ENCODE assay signal across 31 cellular contexts in the genomic region with DNA sequence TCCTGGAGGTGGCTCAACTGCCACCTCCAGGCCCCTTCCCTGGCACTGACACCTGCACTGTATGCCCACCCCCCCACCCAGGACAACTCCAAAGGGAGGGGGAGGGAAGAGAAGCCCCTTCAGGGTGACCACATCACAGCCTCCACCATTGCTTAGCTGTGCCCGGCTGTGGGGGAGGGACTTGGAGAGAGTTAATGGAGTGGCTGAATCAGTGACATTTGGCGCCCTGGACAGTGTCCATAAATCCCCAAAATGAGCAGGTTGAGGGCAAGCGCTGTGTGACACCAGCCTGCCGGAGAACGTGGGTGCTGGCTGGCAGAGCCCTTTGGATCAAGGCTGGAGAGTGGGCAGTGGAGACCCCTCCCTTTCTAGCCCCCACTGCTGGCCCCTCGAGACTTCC. TPM values are rescaled to one million over a fixed set of nuclear protein-coding genes. Genes with fewer than 3 reads are reported as not detected.
DNase-seq lines count a peak whose midpoint lies in the region; ATAC-seq and TF ChIP-seq lines count a peak whose summit lies in the region.
"Had no signal": no experiment of that assay in that cellular context is flagged by ENCODE, and none has a peak within 500 bp of the region (broad histone marks: within the 10 kb centered on the region; RNA-seq: fewer than 3 reads in every experiment).

No MANE protein-coding gene starts in this region.

- H3K9me2 ChIP-seq in HCT116 (ENCODE audit: insufficient read depth): no peaks in the 10 kb centered on the region

- in situ Hi-C loops in gastrocnemius medialis (cut with MboI; ENCODE audit: low sequenced_read_pairs in 4 of 4): no loop called here

- H2BK120ac ChIP-seq in neuronal stem cell (ENCODE audit: low read depth, low read length): peak overlapping the region; percentile 87

- H2AFZ ChIP-seq in HCT116 (ENCODE audit: low read depth, low read length, poor library complexity, severe bottlenecking): no peak overlapping the region
- no peak overlapping the region for H2AFZ ChIP-seq in neuronal stem cell (ENCODE audit: low read length)

- H3K9me3 ChIP-seq in HCT116 (ENCODE audit: control insufficient read depth in 1 of 2, insufficient read depth in 1 of 2, low read depth in 1 of 2, low read length in 2 of 2) (no peaks in the 10 kb centered on the region), WERI-Rb-1 (ENCODE audit: severe bottlenecking) (no peaks in the 10 kb centered on the region), esophagus squamous epithelium (no peaks in the 10 kb centered on the region), neuronal stem cell (replicated peaks in 1 of 2; ENCODE audit: control insufficient read depth in 2 of 2, insufficient read depth in 1 of 2, low read depth in 1 of 2, low read length in 2 of 2) (peaks cover 0 to 3% of the 10 kb centered on the region in 2 donors), gastrocnemius medialis (no peaks in the 10 kb centered on the region)
- H3K9me3 ChIP-seq: body of pancreas, heart left ventricle, thoracic aorta, vagina had no signal

- CTCF ChIA-PET in HCT116 (lab: Charles Lee): interaction anchor here (0.7 to 2.8 kb wide), 5 partner anchors 11 to 49 kb away, joined by 3 to 20 read pairs (median 5); a partner anchor contains a TSS

- no peak for ATAC-seq in HCT116
- ATAC-seq in gastrocnemius medialis: no peak
- ATAC-seq in GM21576 (IDR thresholded peaks at IDR 0.05; ENCODE audit: unreplicated experiment): no peak
- ATAC-seq: activated CD4-positive, alpha-beta T cell treated with anti-CD3 and anti-CD28 coated beads for 36 hours; heart left ventricle; left colon had no signal

- H3K79me2 ChIP-seq in HCT116 (ENCODE audit: insufficient read depth, low read length): no peaks in the 10 kb centered on the region

- H3K4ac ChIP-seq in neuronal stem cell (ENCODE audit: low read length): no peak overlapping the region

- POLR2A ChIA-PET in HCT116 (lab: Charles Lee): interaction anchor here (0.9 kb wide), 1 partner anchor 49 kb away, joined by 4 read pairs; a partner anchor contains a TSS

- peak overlapping the region; percentile 97 for H3K4me2 ChIP-seq in HCT116 (ENCODE audit: low read length)
- H3K4me2 ChIP-seq in neuronal stem cell (ENCODE audit: insufficient read depth, low read length, poor library complexity, severe bottlenecking): peak overlapping the region; percentile 73

- no peak for TF ChIP-seq RAD21 in HCT116 (IDR thresholded peaks at IDR 0.05; ENCODE audit: low read depth)

- H3K14ac ChIP-seq in neuronal stem cell (ENCODE audit: low read length): no peak overlapping the region

- H3K79me1 ChIP-seq in neuronal stem cell (ENCODE audit: low read depth, low read length): peaks cover 6% of the 10 kb centered on the region

- BruUV-seq in HCT116 (replicated peaks; lab: Mats Ljungman, UMichigan): TSS peak; percentile 68

- peak overlapping the region; percentile 96 for H2AK5ac ChIP-seq in neuronal stem cell (ENCODE audit: low read depth, low read length)

- H2BK15ac ChIP-seq in neuronal stem cell (ENCODE audit: low read length): peak overlapping the region; percentile 85

- H3K4me3 ChIP-seq in HCT116 (replicated peaks in 1 of 2; ENCODE audit: low read depth in 1 of 2, low read length in 2 of 2) (peak overlapping the region; percentile 58 to 65), WERI-Rb-1 (ENCODE audit: low read depth, low read length) (peak overlapping the region; percentile 60; the same call in 1 of the 2 replicates), esophagus squamous epithelium (peak overlapping the region in 3 of 4 donors; percentile 44 to 68 (median 54)), neuronal stem cell (ENCODE audit: low read length in 2 of 2) (no peak overlapping the region), gastrocnemius medialis (no peak overlapping the region)
- H3K4me3 ChIP-seq: body of pancreas had no signal

- TF ChIP-seq POLR2A in HCT116 (IDR thresholded peaks at IDR 0.05; ENCODE audit: borderline replicate concordance, extremely low read depth, insufficient read depth, insufficient read length) (no peak), esophagus squamous epithelium (IDR thresholded peaks at IDR 0.05) (no peak), gastrocnemius medialis (IDR thresholded peaks at IDR 0.05) (no peak)

- TF ChIP-seq CTCF in HCT116 (IDR thresholded peaks at IDR 0.05 in 2 of 3, conservative IDR thresholded peaks at IDR 0.05 in 1 of 3; ENCODE audit: borderline replicate concordance in 1 of 3, insufficient read depth in 1 of 3, low read depth in 2 of 3, low read length in 2 of 3) (no peak), WERI-Rb-1 (IDR thresholded peaks at IDR 0.05; ENCODE audit: low read depth, low read length) (no peak), esophagus squamous epithelium (IDR thresholded peaks at IDR 0.05) (no peak), gastrocnemius medialis (IDR thresholded peaks at IDR 0.05 in 4 of 5, conservative IDR thresholded peaks at IDR 0.05 in 1 of 5) (no peak)

- DNase-seq in HCT116 (ENCODE audit: low read depth, low spot score) (no peak), WERI-Rb-1 (no peak), esophagus squamous epithelium (lab: John Stamatoyannopoulos, UW) (no peak), neuronal stem cell (ENCODE audit: low spot score) (no peak), posterior vena cava (ENCODE audit: low spot score) (no peak), gastrocnemius medialis (no peak), T-helper 9 cell (no peak)
- DNase-seq: activated CD4-positive, alpha-beta T cell treated with anti-CD3 and anti-CD28 coated beads for 36 hours; activated CD8-positive, alpha-beta memory T cell treated with anti-CD3 and anti-CD28 coated beads for 24 hours; activated effector memory CD4-positive, alpha-beta T cell treated with anti-CD3 and anti-CD28 coated beads, Interleukin-2, amount 50 U/mL, for 16 hours; body of pancreas; CD4-positive, alpha-beta memory T cell; DMS79; effector CD4-positive, alpha-beta T cell; erythroblast; GF-D8; left colon; NCI-H1436 treated with DMSO at 0.1 percent for 48 hours; NCI-H2107; NCI-H446; NCI-H82; nucleus accumbens had no signal

- H3K36me3 ChIP-seq in HCT116 (ENCODE audit: control insufficient read depth in 1 of 2, insufficient read depth in 2 of 2, low read length in 2 of 2) (peaks cover 0 to 2% of the 10 kb centered on the region in 2 experiments; a peak in 1 of 4 replicates), WERI-Rb-1 (no peaks in the 10 kb centered on the region), esophagus squamous epithelium (no peaks in the 10 kb centered on the region), neuronal stem cell (replicated peaks in 1 of 2; ENCODE audit: control insufficient read depth in 2 of 2, insufficient read depth in 2 of 2, low read length in 2 of 2) (no peaks in the 10 kb centered on the region), gastrocnemius medialis (no peaks in the 10 kb centered on the region)
- H3K36me3 ChIP-seq: heart left ventricle, thoracic aorta, vagina had no signal

- RAD21 ChIA-PET in HCT116 (lab: Charles Lee; ENCODE audit: low non-redundant PET in 1 of 2, low total read pairs in 2 of 2, uncharacterized antibody in 2 of 2, unreplicated experiment in 2 of 2): interaction anchor here in 1 of 2 experiments (0.6 to 0.8 kb wide), 2 partner anchors 36 to 49 kb away, joined by 6 to 10 read pairs; no protein-coding TSS in a partner anchor

- no peak overlapping the region for H3K18ac ChIP-seq in neuronal stem cell (ENCODE audit: low read length)

- no peak overlapping the region for H4K8ac ChIP-seq in neuronal stem cell (ENCODE audit: low read depth, low read length)

- H3K9ac ChIP-seq in HCT116 (ENCODE audit: low read length) (peak overlapping the region; percentile 64; the same call in 1 of the 2 replicates), neuronal stem cell (ENCODE audit: low read depth, low read length, poor library complexity) (no peak overlapping the region)

- H3K4me1 ChIP-seq in HCT116 (ENCODE audit: control insufficient read depth in 1 of 2, insufficient read depth in 2 of 2, low read length in 2 of 2) (peaks cover 16 to 34% of the 10 kb centered on the region in 2 experiments), esophagus squamous epithelium (peaks cover 32 to 53% (median 38%) of the 10 kb centered on the region in 3 donors), neuronal stem cell (ENCODE audit: control insufficient read depth in 2 of 2, insufficient read depth in 1 of 2, low read depth in 1 of 2, low read length in 2 of 2) (peaks cover 7 to 15% of the 10 kb centered on the region in 2 donors), gastrocnemius medialis (peaks cover 0 to 14% of the 10 kb centered on the region in 2 donors)

- H4K91ac ChIP-seq in neuronal stem cell (ENCODE audit: low read depth, low read length, poor library complexity): no peak overlapping the region

- no peak overlapping the region for H2BK12ac ChIP-seq in neuronal stem cell (ENCODE audit: low read length)

- no peak overlapping the region for H3K23ac ChIP-seq in neuronal stem cell (ENCODE audit: low read depth, low read length, poor library complexity)

- intact Hi-C loops in HCT116 (cut with micrococcal nuclease) (no loop called here), esophagus squamous epithelium (cut with DNase I) (loop anchor here (5.0 kb wide), 1 partner anchor 35 kb away; no protein-coding TSS in a partner anchor), posterior vena cava (cut with DNase I) (no loop called here), gastrocnemius medialis (cut with DNase I; ENCODE audit: low total_unique reads) (no loop called here)

- WGBS in esophagus squamous epithelium, 2 donors: 46 to 57% methylated on average over 2 to 5 of the region's 6 CpGs
- WGBS in neuronal stem cell (ENCODE audit: extremely low coverage in 2 of 2, insufficient read length in 2 of 2, insufficient replicate concordance in 1 of 2), 2 donors: no CpG with 5 or more reads among the region's 6 CpGs

- H4K20me1 ChIP-seq in HCT116 (ENCODE audit: insufficient read depth): no peaks in the 10 kb centered on the region

- H2BK5ac ChIP-seq in neuronal stem cell (ENCODE audit: low read length): peak overlapping the region; percentile 11

- no peak overlapping the region; the same call in 1 of the 2 replicates for H3K27ac ChIP-seq in HCT116 (ENCODE audit: low read depth, low read length)
- no peak overlapping the region for H3K27ac ChIP-seq in WERI-Rb-1
- H3K27ac ChIP-seq in esophagus squamous epithelium: no peak overlapping the region
- no peak overlapping the region for H3K27ac ChIP-seq in neuronal stem cell (replicated peaks; ENCODE audit: low read length)
- no peak overlapping the region for H3K27ac ChIP-seq in gastrocnemius medialis
- H3K27ac ChIP-seq: body of pancreas, heart left ventricle, thoracic aorta, vagina had no signal

- peaks cover 4% of the 10 kb centered on the region; the same call in 1 of the 2 replicates for H3K27me3 ChIP-seq in HCT116 (ENCODE audit: insufficient read depth, low read length)
- peaks cover 23% of the 10 kb centered on the region for H3K27me3 ChIP-seq in WERI-Rb-1 (ENCODE audit: insufficient read depth, low read depth, severe bottlenecking)
- peaks cover 0 to 89% (median 19%) of the 10 kb centered on the region in 4 donors for H3K27me3 ChIP-seq in esophagus squamous epithelium
- H3K27me3 ChIP-seq in neuronal stem cell (ENCODE audit: control insufficient read depth in 3 of 3, insufficient read depth in 3 of 3, low read depth in 1 of 3, low read length in 3 of 3): peaks cover 22 to 83% (median 52%) of the 10 kb centered on the region in 3 experiments
- peaks cover 46 to 56% (median 56%) of the 10 kb centered on the region in 3 donors for H3K27me3 ChIP-seq in gastrocnemius medialis

RNA-seq across cellular contexts. Expression of a gene that starts 0.9 kb away (rescaled TPM):
- total RNA-seq in HCT116 (2021; ENCODE audit: unreplicated experiment): 3.1 TPM
- polyA plus RNA-seq in HCT116 (2012): 2.2 and 2.4 TPM in 2 replicates
- total RNA-seq in esophagus squamous epithelium: 10 to 100 TPM in 1 of 4 donors, 1 to 10 TPM in 3; 2.9 to 12.1 (median 6.7) TPM
- polyA plus RNA-seq in neuronal stem cell (2013, experiment 1 of 2): 0.20 TPM
- 0.24 TPM for polyA plus RNA-seq in neuronal stem cell (2013, experiment 2 of 2)
- not detected for total RNA-seq in posterior vena cava
- not detected for total RNA-seq in gastrocnemius medialis
- total RNA-seq: activated CD4-positive, alpha-beta T cell treated with anti-CD3 and anti-CD28 coated beads for 36 hours; CD4-positive, alpha-beta memory T cell; fibroblast of villous mesenchyme; heart left ventricle; pulmonary artery endothelial cell; RPMI7951; SK-MEL-5; T-helper 1 cell treated with Interleukin-12 subunit alpha and Interleukin-12 subunit beta and Interleukin-4 antibody, amounts not matched to agents 30 ng/mL and 1 ng/mL, for 36 hours; thoracic aorta had no signal
- polyA plus RNA-seq: CD4-positive, alpha-beta memory T cell; heart left ventricle had no signal

RNA-seq across cellular contexts. Expression of a gene that starts 1.9 kb away (rescaled TPM):
- total RNA-seq in HCT116 (2021; ENCODE audit: unreplicated experiment) (not detected), esophagus squamous epithelium (1 to 10 TPM in 1 of 4 donors, under 1 TPM in 2, not detected in 1; 0.38 to 1.4 (median 0.41) TPM), posterior vena cava (not detected), gastrocnemius medialis (under 1 TPM in 1 of 4 donors, not detected in 3; 0.19 TPM)
- polyA plus RNA-seq in HCT116 (2012): 0.04 and 0.07 TPM in 2 replicates
- polyA plus RNA-seq in neuronal stem cell (2013, experiment 1 of 2): not detected
- not detected for polyA plus RNA-seq in neuronal stem cell (2013, experiment 2 of 2)
- total RNA-seq: activated CD4-positive, alpha-beta T cell treated with anti-CD3 and anti-CD28 coated beads for 36 hours; body of pancreas; CD4-positive, alpha-beta memory T cell; fibroblast of villous mesenchyme; heart left ventricle; pulmonary artery endothelial cell; RPMI7951; SK-MEL-5; T-helper 1 cell treated with Interleukin-12 subunit alpha and Interleukin-12 subunit beta and Interleukin-4 antibody, amounts not matched to agents 30 ng/mL and 1 ng/mL, for 36 hours; thoracic aorta; vagina had no signal
- polyA plus RNA-seq: CD4-positive, alpha-beta memory T cell; heart left ventricle had no signal

RNA-seq across cellular contexts. Expression of a gene that starts 13.5 kb away (rescaled TPM):
- total RNA-seq in HCT116 (2021; ENCODE audit: unreplicated experiment): not detected
- not detected in 2 replicates for polyA plus RNA-seq in HCT116 (2012)
- total RNA-seq in esophagus squamous epithelium: 10 to 100 TPM in 3 of 4 donors, 1 to 10 TPM in 1; 7.1 to 33.9 (median 24.0) TPM
- not detected for polyA plus RNA-seq in neuronal stem cell (2013, experiment 1 of 2)
- polyA plus RNA-seq in neuronal stem cell (2013, experiment 2 of 2): not detected
- total RNA-seq in posterior vena cava: not detected
- total RNA-seq in gastrocnemius medialis: not detected
- total RNA-seq: activated CD4-positive, alpha-beta T cell treated with anti-CD3 and anti-CD28 coated beads for 36 hours; CD4-positive, alpha-beta memory T cell; fibroblast of villous mesenchyme; heart left ventricle; pulmonary artery endothelial cell; RPMI7951; SK-MEL-5; T-helper 1 cell treated with Interleukin-12 subunit alpha and Interleukin-12 subunit beta and Interleukin-4 antibody, amounts not matched to agents 30 ng/mL and 1 ng/mL, for 36 hours; thoracic aorta had no signal
- polyA plus RNA-seq: CD4-positive, alpha-beta memory T cell; heart left ventricle had no signal

RNA-seq across cellular contexts. Expression of a gene that starts 28.7 kb away (rescaled TPM):
- total RNA-seq in HCT116 (2021; ENCODE audit: unreplicated experiment) (not detected), esophagus squamous epithelium (1 to 10 TPM in 2 of 4 donors, under 1 TPM in 2; 0.19 to 6.0 (median 1.9) TPM), posterior vena cava (not detected), gastrocnemius medialis (not detected)
- not detected in 2 replicates for polyA plus RNA-seq in HCT116 (2012)
- not detected for polyA plus RNA-seq in neuronal stem cell (2013, experiment 1 of 2)
- not detected for polyA plus RNA-seq in neuronal stem cell (2013, experiment 2 of 2)
- total RNA-seq: activated CD4-positive, alpha-beta T cell treated with anti-CD3 and anti-CD28 coated beads for 36 hours; body of pancreas; CD4-positive, alpha-beta memory T cell; fibroblast of villous mesenchyme; heart left ventricle; pulmonary artery endothelial cell; RPMI7951; SK-MEL-5; T-helper 1 cell treated with Interleukin-12 subunit alpha and Interleukin-12 subunit beta and Interleukin-4 antibody, amounts not matched to agents 30 ng/mL and 1 ng/mL, for 36 hours; thoracic aorta had no signal
- polyA plus RNA-seq: CD4-positive, alpha-beta memory T cell; heart left ventricle had no signal

RNA-seq across cellular contexts. Expression of a gene that starts 49.4 kb away (rescaled TPM):
- total RNA-seq in HCT116 (2021; ENCODE audit: unreplicated experiment) (98.8 TPM), esophagus squamous epithelium (10 to 100 TPM; 24.4 to 46.4 (median 32.4) TPM), posterior vena cava (1 to 10 TPM; 3.3 to 6.2 TPM), gastrocnemius medialis (1 to 10 TPM; 2.1 to 6.0 (median 3.2) TPM)
- 82.6 and 86.1 TPM in 2 replicates for polyA plus RNA-seq in HCT116 (2012)
- 13.2 TPM for polyA plus RNA-seq in neuronal stem cell (2013, experiment 1 of 2)
- 12.0 TPM for polyA plus RNA-seq in neuronal stem cell (2013, experiment 2 of 2)

Comparison
In these comparisons a context has a peak if more than half of its experiments do, and no peak if none do; other contexts are left out.
1. H3K4me3 ChIP-seq: peak in HCT116 (2 of 2), WERI-Rb-1 (single experiment) and esophagus squamous epithelium (3 of 4); none in neuronal stem cell (0 of 2) and gastrocnemius medialis (0 of 4).